ENCODE assay signal across 8 cellular contexts in genomic region chr3:45210308-45211038, GRCh38. TPM values are rescaled to one million over a fixed set of nuclear protein-coding genes. Genes with fewer than 3 reads are reported as not detected.
DNase-seq lines count a peak whose midpoint lies in the region; ATAC-seq and TF ChIP-seq lines count a peak whose summit lies in the region.

No MANE protein-coding gene starts in this region.

- H3K27me3 ChIP-seq in PC-9 (ENCODE audit: insufficient read depth, low read depth), result no peaks in the 10 kb centered on the region

- no peaks in the 10 kb centered on the region for H3K9me3 Mint-ChIP-seq in activated T-cell treated with anti-CD3 and anti-CD28 coated beads, Interleukin-2, amount 50 U/mL, for 72 hours

- POLR2A ChIA-PET in PC-9 (lab: Charles Lee; ENCODE audit: unreplicated experiment), result interaction anchor here (0.6 to 0.7 kb wide), 2 partner anchors 11 to 235 kb away, joined by 4 to 6 read pairs; no protein-coding TSS in a partner anchor

- peaks cover 31% of the 10 kb centered on the region for H3K4me1 Mint-ChIP-seq in activated T-cell treated with anti-CD3 and anti-CD28 coated beads, Interleukin-2, amount 50 U/mL, for 72 hours (ENCODE audit: low read depth)

- H3K4me3 ChIP-seq in AG09309 (ENCODE audit: control insufficient read depth, low read depth, low read length) (no peak overlapping the region), PC-9 (no peak overlapping the region)

- CTCF ChIA-PET in PC-9 (lab: Charles Lee), result interaction anchor here (0.7 to 3.1 kb wide), 10 partner anchors 11 to 169 kb away, joined by 3 to 17 read pairs (median 4); no protein-coding TSS in a partner anchor

- H3K36me3 Mint-ChIP-seq in activated T-cell treated with anti-CD3 and anti-CD28 coated beads, Interleukin-2, amount 50 U/mL, for 72 hours (ENCODE audit: insufficient read depth in 2 of 2), result no peaks in the 10 kb centered on the region

- H2AFZ ChIP-seq in PC-9, result no peak overlapping the region

- no TSS peak for BruUV-seq in PC-9 (replicated peaks; lab: Mats Ljungman, UMichigan)

- no peaks in the 10 kb centered on the region for H3K9me2 ChIP-seq in PC-9 (ENCODE audit: insufficient read depth)

- peaks cover 18% of the 10 kb centered on the region for H3K27me3 Mint-ChIP-seq in activated T-cell treated with anti-CD3 and anti-CD28 coated beads, Interleukin-2, amount 50 U/mL, for 72 hours (ENCODE audit: low read depth)

- TF ChIP-seq CTCF in AG09309 (IDR thresholded peaks at IDR 0.05; ENCODE audit: control insufficient read depth, insufficient read depth, low read depth, low read length, missing control alignments) (peak; percentile 98), PC-9 (conservative IDR thresholded peaks at IDR 0.05) (peak; percentile 88)

- no peaks in the 10 kb centered on the region for H4K20me1 ChIP-seq in PC-9 (ENCODE audit: insufficient read depth)

- no peak overlapping the region for H3K27ac ChIP-seq in PC-9
- H3K27ac ChIP-seq in substantia nigra (ENCODE audit: low read depth, low read length, poor library complexity, severe bottlenecking), result no peak overlapping the region

- DNase-seq in AG09309 (ENCODE audit: low read depth) (peak; percentile 66), H4 (ENCODE audit: low spot score) (peak; percentile 74), PC-9 (peak; percentile 66 to 79), fibroblast of peridontal ligament (ENCODE audit: extremely low read depth) (peak; percentile 85), nucleus accumbens (lab: John Stamatoyannopoulos, UW) (peak in 38 of 56 donors; percentile 1 to 75 (median 31)), substantia nigra (lab: John Stamatoyannopoulos, UW) (peak in 37 of 49 donors; percentile 1 to 65 (median 35))
- DNase-seq in activated T-cell treated with anti-CD3 and anti-CD28 coated beads, Interleukin-2, amount 50 U/mL, for 72 hours, result peak; percentile 82 to 85

- H3K9me3 ChIP-seq in PC-9 (ENCODE audit: insufficient read depth, low read depth), result no peaks in the 10 kb centered on the region

- intact Hi-C loops in PC-9 (cut with micrococcal nuclease; ENCODE audit: unreplicated experiment), result loop anchor here (1.0 kb wide), 1 partner anchor 170 kb away; no protein-coding TSS in a partner anchor

- H3K4me2 ChIP-seq in PC-9, result peak overlapping the region; percentile 36; the same call in 1 of the 2 replicates

- peaks cover 26% of the 10 kb centered on the region for H3K4me1 ChIP-seq in PC-9 (replicated peaks; ENCODE audit: insufficient read depth)

- H3K27ac Mint-ChIP-seq in activated T-cell treated with anti-CD3 and anti-CD28 coated beads, Interleukin-2, amount 50 U/mL, for 72 hours, result no peak overlapping the region

- no peaks in the 10 kb centered on the region for H3K36me3 ChIP-seq in PC-9 (ENCODE audit: low read depth)

- no peaks in the 10 kb centered on the region for H3K79me2 ChIP-seq in PC-9 (ENCODE audit: low read depth)

- no peak overlapping the region for H3K4me3 Mint-ChIP-seq in activated T-cell treated with anti-CD3 and anti-CD28 coated beads, Interleukin-2, amount 50 U/mL, for 72 hours

- peak; percentile 82 to 90 for ATAC-seq in activated T-cell treated with anti-CD3 and anti-CD28 coated beads, Interleukin-2, amount 50 U/mL, for 72 hours (replicated peaks in 1 of 2)
- no peak for ATAC-seq in GM19455 (IDR thresholded peaks at IDR 0.05; ENCODE audit: unreplicated experiment)

- H3F3A ChIP-seq in PC-9 (ENCODE audit: insufficient read depth, low read depth), result peaks cover 6% of the 10 kb centered on the region; the same call in 1 of the 2 replicates

RNA-seq across cellular contexts. Expression of gene TMEM158, which starts 15.6 kb away (rescaled TPM):
- 8.3 and 9.2 TPM in 2 replicates for total RNA-seq in H4 (2014; rRNA removed; shearing (Covaris generic))
- total RNA-seq in PC-9 (2021), result 7.5 and 11.9 TPM in 2 replicates
- total RNA-seq in activated T-cell treated with anti-CD3 and anti-CD28 coated beads, Interleukin-2, amount 50 U/mL, for 72 hours, result not detected

Comparison
In these comparisons a context has a peak if more than half of its experiments do, and no peak if none do; other contexts are left out.
1. DNase-seq: peak in every context shown above with its lines; median percentile 85 in fibroblast of peridontal ligament; 84 in activated T-cell treated with anti-CD3 and anti-CD28 coated beads, Interleukin-2, amount 50 U/mL, for 72 hours; 74 in H4; 72 in PC-9; 66 in AG09309; 35 in substantia nigra; 31 in nucleus accumbens.